Comparison of ENCODE assay signal across 8 cellular contexts in genomic region chr1:42957880-42958487, GRCh38. TPM values are rescaled to one million over a fixed set of nuclear protein-coding genes. Genes with fewer than 3 reads are reported as not detected.
DNase-seq lines count a peak whose midpoint lies in the region; ATAC-seq, FAIRE-seq and TF ChIP-seq lines count a peak whose summit lies in the region.

No MANE protein-coding gene starts in this region.

- BruUV-seq in HCT116 (replicated peaks; lab: Mats Ljungman, UMichigan) = no TSS peak

- DNase-seq in GM13977 (ENCODE audit: low spot score) (peak; percentile 94), HCT116 (ENCODE audit: low read depth, low spot score) (no peak), MG63 (peak; percentile 72), WERI-Rb-1 (peak; percentile 57), bronchial epithelial cell (ENCODE audit: low read depth) (no peak), kidney epithelial cell (ENCODE audit: low read depth) (no peak), cortex of kidney (lab: John Stamatoyannopoulos, UW) (no peak)
- peak; percentile 83 for DNase-seq in stimulated activated CD4-positive, alpha-beta T cell treated with anti-CD3 and anti-CD28 coated beads, Interleukin-15, amount 100 ng/mL, for 24 hours

- no peaks in the 10 kb centered on the region for H3K27me3 ChIP-seq in HCT116 (ENCODE audit: insufficient read depth, low read length)
- no peaks in the 10 kb centered on the region for H3K27me3 ChIP-seq in MG63
- H3K27me3 ChIP-seq in WERI-Rb-1 (ENCODE audit: insufficient read depth, low read depth, severe bottlenecking) = no peaks in the 10 kb centered on the region
- H3K27me3 ChIP-seq in bronchial epithelial cell (ENCODE audit: control insufficient read depth, insufficient read depth, low read length) = no peaks in the 10 kb centered on the region
- no peaks in the 10 kb centered on the region for H3K27me3 ChIP-seq in kidney epithelial cell (ENCODE audit: control insufficient read depth, insufficient read depth, low read length)

- peak overlapping the region; percentile 86 for H3K27ac ChIP-seq in HCT116 (ENCODE audit: low read depth, low read length)
- peak overlapping the region; percentile 91 for H3K27ac ChIP-seq in WERI-Rb-1

- no peak for TF ChIP-seq POLR2A in HCT116 (IDR thresholded peaks at IDR 0.05; ENCODE audit: borderline replicate concordance, extremely low read depth, insufficient read depth, insufficient read length)

- H2AFZ ChIP-seq in HCT116 (ENCODE audit: low read depth, low read length, poor library complexity, severe bottlenecking) = no peak overlapping the region

- RAD21 ChIA-PET in HCT116 (lab: Charles Lee; ENCODE audit: low non-redundant PET in 1 of 2, low total read pairs in 2 of 2, uncharacterized antibody in 2 of 2, unreplicated experiment in 2 of 2) = no interaction called here

- H3K4me2 ChIP-seq in HCT116 (ENCODE audit: low read length) = peak overlapping the region; percentile 88

- ATAC-seq in HCT116 = peak; percentile 56

- peaks cover 70% of the 10 kb centered on the region for H3K79me2 ChIP-seq in HCT116 (ENCODE audit: insufficient read depth, low read length)

- peaks cover 17% of the 10 kb centered on the region; the same call in 1 of the 2 replicates for H4K20me1 ChIP-seq in HCT116 (ENCODE audit: insufficient read depth)

- POLR2A ChIA-PET in HCT116 (lab: Charles Lee) = no interaction called here

- H3K4me1 ChIP-seq in HCT116 (ENCODE audit: control insufficient read depth in 1 of 2, insufficient read depth in 2 of 2, low read length in 2 of 2) = peaks cover 52 to 80% of the 10 kb centered on the region in 2 experiments; a peak in 3 of 4 replicates

- H3K4me3 ChIP-seq in HCT116 (replicated peaks in 1 of 2; ENCODE audit: low read depth in 1 of 2, low read length in 2 of 2) = peak overlapping the region; percentile 89
- peak overlapping the region; percentile 91 for H3K4me3 ChIP-seq in MG63
- H3K4me3 ChIP-seq in WERI-Rb-1 (ENCODE audit: low read depth, low read length) = peak overlapping the region; percentile 81
- H3K4me3 ChIP-seq in bronchial epithelial cell (ENCODE audit: low read depth, low read length) = peak overlapping the region; percentile 86
- H3K4me3 ChIP-seq in kidney epithelial cell (ENCODE audit: low read depth, low read length) = peak overlapping the region; percentile 91

- H3K9me3 ChIP-seq in HCT116 (ENCODE audit: control insufficient read depth in 1 of 2, insufficient read depth in 1 of 2, low read depth in 1 of 2, low read length in 2 of 2) = no peaks in the 10 kb centered on the region
- no peaks in the 10 kb centered on the region for H3K9me3 ChIP-seq in MG63
- no peaks in the 10 kb centered on the region for H3K9me3 ChIP-seq in WERI-Rb-1 (ENCODE audit: severe bottlenecking)

- H3K36me3 ChIP-seq in HCT116 (ENCODE audit: control insufficient read depth in 1 of 2, insufficient read depth in 2 of 2, low read length in 2 of 2) (peaks cover 0 to 16% of the 10 kb centered on the region in 2 experiments; a peak in 3 of 4 replicates), MG63 (peaks cover 33% of the 10 kb centered on the region), WERI-Rb-1 (peaks cover 29% of the 10 kb centered on the region), bronchial epithelial cell (ENCODE audit: control insufficient read depth, insufficient read depth, low read length) (peaks cover 31% of the 10 kb centered on the region), kidney epithelial cell (ENCODE audit: control insufficient read depth, insufficient read depth, low read length) (no peaks in the 10 kb centered on the region)

- in situ Hi-C loops in GM13977 (cut with MboI; ENCODE audit: low pct_unique_long_range_greater_than_20kb, low sequenced_read_pairs, unreplicated experiment) = no loop called here

- peak overlapping the region; percentile 94 for H3K9ac ChIP-seq in HCT116 (ENCODE audit: low read length)

- intact Hi-C loops in HCT116 (cut with micrococcal nuclease) = no loop called here

- no peak for FAIRE-seq in bronchial epithelial cell (lab: Jason Lieb, UNC)

- TF ChIP-seq CTCF in GM13977 (IDR thresholded peaks at IDR 0.05; ENCODE audit: extremely low read depth, insufficient read depth, missing control alignments) (no peak), HCT116 (IDR thresholded peaks at IDR 0.05 in 2 of 3, conservative IDR thresholded peaks at IDR 0.05 in 1 of 3; ENCODE audit: borderline replicate concordance in 1 of 3, insufficient read depth in 1 of 3, low read depth in 2 of 3, low read length in 2 of 3) (no peak), WERI-Rb-1 (IDR thresholded peaks at IDR 0.05; ENCODE audit: low read depth, low read length) (no peak), bronchial epithelial cell (IDR thresholded peaks at IDR 0.05; ENCODE audit: insufficient read depth, low read length, severe bottlenecking) (no peak), kidney epithelial cell (IDR thresholded peaks at IDR 0.05; ENCODE audit: insufficient read depth, low read length, poor library complexity, severe bottlenecking) (no peak)

- H3K9me2 ChIP-seq in HCT116 (ENCODE audit: insufficient read depth) = no peaks in the 10 kb centered on the region

- no peak for TF ChIP-seq RAD21 in HCT116 (IDR thresholded peaks at IDR 0.05; ENCODE audit: low read depth)

- CTCF ChIA-PET in HCT116 (lab: Charles Lee) = no interaction called here

TF ChIP-seq in HCT116, 20 proteins besides CTCF, POLR2A, EP300 and RAD21:
- peak; percentile 81 for TF ChIP-seq EGR1 (IDR thresholded peaks at IDR 0.05; ENCODE audit: low read depth)
- TF ChIP-seq ZFX (IDR thresholded peaks at IDR 0.05) = peak; percentile 79
- no peak for TF ChIP-seq SP1 (IDR thresholded peaks at IDR 0.05; ENCODE audit: low read depth)
- peak; percentile 25; the same call in 1 of the 2 replicates for TF ChIP-seq MAX (IDR thresholded peaks at IDR 0.05)
- no peak for TF ChIP-seq REST (IDR thresholded peaks at IDR 0.05; ENCODE audit: low read depth)
TF ChIP-seq in HCT116: peak in this region for 3.

RNA-seq across cellular contexts. Expression of gene SLC2A1, which starts 0.7 kb away (rescaled TPM):
- total RNA-seq in HCT116 (2021; ENCODE audit: unreplicated experiment) = 248 TPM
- polyA plus RNA-seq in HCT116 (2012) = 419 and 518 TPM in 2 replicates
- total RNA-seq in MG63 (2014; rRNA removed; shearing (Covaris generic); ENCODE audit: low replicate concordance) = 70.3 and 127 TPM in 2 replicates
- 1,197 and 1,905 TPM in 2 replicates for total RNA-seq in bronchial epithelial cell
- 573 and 1,021 TPM in 2 replicates for total RNA-seq in kidney epithelial cell

Comparison
In these comparisons a context has a peak if more than half of its experiments do, and no peak if none do; other contexts are left out.
1. DNase-seq: peak in GM13977 (single experiment), MG63 (single experiment), WERI-Rb-1 (single experiment) and stimulated activated CD4-positive, alpha-beta T cell treated with anti-CD3 and anti-CD28 coated beads, Interleukin-15, amount 100 ng/mL, for 24 hours (single experiment); none in HCT116 (single experiment), bronchial epithelial cell (single experiment), kidney epithelial cell (single experiment) and cortex of kidney (single experiment).
2. Peak in every context shown above with its lines, with median percentiles within 50 percentile points of each other: H3K4me3 ChIP-seq.